In genomic region chr2:67145851-67146250, GRCh38 we compare ENCODE assay signal across 24 cellular contexts.
"Had no signal": no experiment of that assay in that cellular context is flagged by ENCODE, and none has a peak within 500 bp of the region (broad histone marks: within the 10 kb centered on the region; RNA-seq: fewer than 3 reads in every experiment).

No MANE protein-coding gene starts in this region.

- H3K27ac ChIP-seq: dorsolateral prefrontal cortex, esophagus muscularis mucosa, foreskin keratinocyte, gastroesophageal sphincter, heart left ventricle, hepatocyte, left ventricle myocardium inferior, lower lobe of right lung, psoas muscle, sigmoid colon, skin epidermis, spleen, thoracic aorta, tibial nerve, upper lobe of left lung, uterus had no signal

- H3K9me3 ChIP-seq: esophagus muscularis mucosa, gastroesophageal sphincter, heart left ventricle, lower lobe of right lung, psoas muscle, thoracic aorta, tibial nerve, upper lobe of left lung, uterus had no signal

- DNase-seq: dorsolateral prefrontal cortex; effector CD4-positive, alpha-beta T cell; heart left ventricle; left colon; left ventricle myocardium inferior; lower lobe of right lung; naive thymus-derived CD8-positive, alpha-beta T cell; nephron progenitor cell; nucleus accumbens; psoas muscle; right cardiac atrium; sigmoid colon; spleen; stimulated activated CD4-positive, alpha-beta T cell treated with anti-CD3 and anti-CD28 coated beads, Interleukin-2, amount 100 ng/mL, for 48 hours; stimulated activated naive B cell treated with anti-CD40 and anti-IgM and Interleukin-4, amounts not matched to agents 10 μg/mL and 1 μg/mL and 100 μg/mL, for 72 hours; upper lobe of left lung; uterus had no signal

- H3K4me1 ChIP-seq: esophagus muscularis mucosa, foreskin keratinocyte, gastroesophageal sphincter, heart left ventricle, left ventricle myocardium inferior, lower lobe of right lung, psoas muscle, sigmoid colon, spleen, tibial nerve, upper lobe of left lung, uterus had no signal

- H3K79me2 ChIP-seq: hepatocyte had no signal

- H3K4me2 ChIP-seq: hepatocyte had no signal

- ATAC-seq: foreskin keratinocyte; gastroesophageal sphincter; heart left ventricle; left colon; lower lobe of right lung; naive thymus-derived CD8-positive, alpha-beta T cell; psoas muscle; right cardiac atrium; stimulated activated naive B cell treated with anti-CD40 and anti-IgM and Interleukin-4, amounts not matched to agents 10 μg/mL and 1 μg/mL and 100 μg/mL, for 72 hours had no signal

- H3K4me3 ChIP-seq: dorsolateral prefrontal cortex, esophagus muscularis mucosa, gastroesophageal sphincter, heart left ventricle, hepatocyte, left ventricle myocardium inferior, lower lobe of right lung, psoas muscle, sigmoid colon, skin epidermis, spleen, thoracic aorta, tibial nerve, upper lobe of left lung, uterus had no signal

- H3K36me3 ChIP-seq: esophagus muscularis mucosa, gastroesophageal sphincter, heart left ventricle, left ventricle myocardium inferior, lower lobe of right lung, sigmoid colon, spleen, thoracic aorta, tibial nerve, upper lobe of left lung, uterus had no signal

- H3K27me3 ChIP-seq: esophagus muscularis mucosa, foreskin keratinocyte, gastroesophageal sphincter, heart left ventricle, hepatocyte, sigmoid colon, spleen, tibial nerve, upper lobe of left lung, uterus had no signal

- H2AFZ ChIP-seq: hepatocyte had no signal
